10 cellular contexts compared by ENCODE assay signal in the genomic region with DNA sequence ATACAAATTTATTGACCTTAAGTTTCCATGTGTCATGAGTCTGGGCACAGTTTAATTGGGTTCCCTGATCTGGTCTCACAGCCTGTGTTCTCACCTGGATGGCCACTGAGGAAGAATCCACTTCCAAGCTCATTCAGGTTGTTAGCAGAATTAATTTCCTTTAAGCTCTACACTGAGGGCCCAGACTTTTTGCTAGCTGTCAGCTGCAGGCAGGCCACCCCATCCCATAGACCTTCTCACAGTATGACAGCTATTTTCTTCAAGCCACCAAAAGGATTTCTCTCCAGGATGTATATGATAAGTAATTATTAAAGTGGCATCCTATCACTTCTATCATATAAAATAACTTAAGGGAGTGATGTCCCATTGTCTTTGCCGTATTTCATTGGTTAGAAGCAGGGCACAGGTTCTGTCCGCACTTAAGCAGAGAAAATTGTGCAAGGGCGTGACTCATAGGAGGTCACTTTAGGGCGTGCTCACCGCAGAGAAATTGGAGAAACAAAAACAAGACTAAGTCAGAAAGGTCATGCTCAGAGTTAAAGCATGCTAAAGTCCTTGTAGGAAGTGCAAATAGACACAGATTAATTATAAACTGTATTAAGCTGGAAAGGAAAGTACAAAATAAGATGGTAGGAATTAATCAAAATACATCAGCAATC.
DNase-seq lines count a peak whose midpoint lies in the region; ATAC-seq, FAIRE-seq and TF ChIP-seq lines count a peak whose summit lies in the region.
"Had no signal": no experiment of that assay in that cellular context is flagged by ENCODE, and none has a peak within 500 bp of the region (broad histone marks: within the 10 kb centered on the region; RNA-seq: fewer than 3 reads in every experiment).

No MANE protein-coding gene starts in this region.

- H3K27ac Mint-ChIP-seq in type B pancreatic cell: no peak overlapping the region
- H3K27ac Mint-ChIP-seq: natural killer cell had no signal

- no peaks in the 10 kb centered on the region for H3K9me3 ChIP-seq in endothelial cell of umbilical vein (replicated peaks; ENCODE audit: control insufficient read depth, insufficient read depth, low read length)

- H3K36me3 ChIP-seq in endothelial cell of umbilical vein (ENCODE audit: control insufficient read depth in 2 of 2, extremely low read depth in 1 of 2, insufficient read depth in 2 of 2, low read length in 2 of 2): no peaks in the 10 kb centered on the region

- no peak overlapping the region for H2AFZ ChIP-seq in endothelial cell of umbilical vein (ENCODE audit: low read depth, low read length)

- FAIRE-seq in endothelial cell of umbilical vein (lab: Jason Lieb, UNC): peak; percentile 78

- H3K4me1 Mint-ChIP-seq in type B pancreatic cell (ENCODE audit: unreplicated experiment): peaks cover 6% of the 10 kb centered on the region
- H3K4me1 Mint-ChIP-seq: natural killer cell had no signal

- peak overlapping the region; percentile 26 for H3K27ac ChIP-seq in endothelial cell of umbilical vein (ENCODE audit: insufficient read depth, low read depth, low read length)

- no peak overlapping the region for H3K9ac ChIP-seq in endothelial cell of umbilical vein (replicated peaks; ENCODE audit: extremely low read depth, insufficient read depth, low read length)

- H3K4me3 Mint-ChIP-seq in type B pancreatic cell: no peak overlapping the region
- H3K4me3 Mint-ChIP-seq: natural killer cell had no signal

- BruUV-seq in endothelial cell of umbilical vein (replicated peaks; lab: Mats Ljungman, UMichigan): no TSS peak

- TF ChIP-seq CTCF in endothelial cell of umbilical vein (IDR thresholded peaks at IDR 0.05; ENCODE audit: extremely low read depth in 1 of 2, insufficient read depth in 1 of 2, low read depth in 1 of 2, low read length in 2 of 2): no peak
- TF ChIP-seq CTCF in omental fat pad (IDR thresholded peaks at IDR 0.05): no peak
- TF ChIP-seq CTCF in type B pancreatic cell (conservative IDR thresholded peaks at IDR 0.05): no peak

- H3K4me3 ChIP-seq in endothelial cell of umbilical vein (replicated peaks in 1 of 3; ENCODE audit: insufficient read depth in 1 of 3, low read depth in 1 of 3, low read length in 3 of 3): no peak overlapping the region

- no peak for TF ChIP-seq POLR2A in endothelial cell of umbilical vein (IDR thresholded peaks at IDR 0.05; ENCODE audit: low read depth, low read length)

- H3K4me1 ChIP-seq in endothelial cell of umbilical vein (ENCODE audit: control insufficient read depth, extremely low read depth, insufficient read depth, low read length): peaks cover 33% of the 10 kb centered on the region

- H3K27me3 Mint-ChIP-seq in type B pancreatic cell: no peaks in the 10 kb centered on the region

- no peaks in the 10 kb centered on the region for H3K36me3 Mint-ChIP-seq in type B pancreatic cell
- H3K36me3 Mint-ChIP-seq: natural killer cell had no signal

- CTCF ChIA-PET in endothelial cell of umbilical vein (lab: Charles Lee): interaction anchor here (0.8 to 2.5 kb wide), 4 partner anchors 29 to 114 kb away, joined by 3 to 8 read pairs (median 4); no protein-coding TSS in a partner anchor

- no peaks in the 10 kb centered on the region for H4K20me1 ChIP-seq in endothelial cell of umbilical vein (replicated peaks; ENCODE audit: control insufficient read depth, extremely low read depth, insufficient read depth, low read length)

- H3K9me1 ChIP-seq in endothelial cell of umbilical vein (replicated peaks; ENCODE audit: control insufficient read depth, extremely low read depth, insufficient read depth, low read length): peaks cover 2% of the 10 kb centered on the region

- dilution Hi-C loops in endothelial cell of umbilical vein (cut with MboI; ENCODE audit: extremely low pct_ligation_motif_present, low sequenced_read_pairs): no loop called here

- H3K27me3 ChIP-seq in endothelial cell of umbilical vein (ENCODE audit: control insufficient read depth in 2 of 2, insufficient read depth in 2 of 2, low read length in 2 of 2): no peaks in the 10 kb centered on the region

- H3K79me2 ChIP-seq in endothelial cell of umbilical vein (ENCODE audit: control insufficient read depth, insufficient read depth, low read length): no peaks in the 10 kb centered on the region

- intact Hi-C loops in endothelial cell of umbilical vein (cut with micrococcal nuclease): loop anchor here (5.0 to 10.0 kb wide), 2 partner anchors 34 to 364 kb away; no protein-coding TSS in a partner anchor

- POLR2A ChIA-PET in endothelial cell of umbilical vein (lab: Charles Lee): no interaction called here

- no peaks in the 10 kb centered on the region for H3K9me3 Mint-ChIP-seq in type B pancreatic cell
- H3K9me3 Mint-ChIP-seq: natural killer cell had no signal

- ATAC-seq in omental fat pad (ENCODE audit: low FRiP score) (peak; percentile 90), HG03159 (IDR thresholded peaks at IDR 0.05; ENCODE audit: unreplicated experiment) (no peak)

- peak overlapping the region; percentile 66 for H3K4me2 ChIP-seq in endothelial cell of umbilical vein (ENCODE audit: insufficient read depth, low read length)

- DNase-seq in Daoy (ENCODE audit: low read depth) (peak; percentile 94), OCI-M1 (lab: John Stamatoyannopoulos, UW) (peak; percentile 11), endothelial cell of umbilical vein (ENCODE audit: low read depth, low spot score) (peak; percentile 80), omental fat pad (ENCODE audit: low spot score) (peak; percentile 58), NCI-H748 treated with DMSO at 0.1 percent for 48 hours (lab: John Stamatoyannopoulos, UW) (no peak), type B pancreatic cell (ENCODE audit: extremely low spot score, unreplicated experiment) (no peak), D341Med (ENCODE audit: low spot score) (no peak)
- DNase-seq: activated T-cell treated with anti-CD3 and anti-CD28 coated beads, Interleukin-2, amount 50 U/mL, for 1 hour; natural killer cell had no signal

TF ChIP-seq in endothelial cell of umbilical vein, 7 proteins besides CTCF, POLR2A, EP300 and RAD21:
- TF ChIP-seq GATA2 (IDR thresholded peaks at IDR 0.05; ENCODE audit: insufficient read depth, insufficient read length, low read depth, low read length) (no peak), EZH2 (IDR thresholded peaks at IDR 0.05; ENCODE audit: borderline replicate concordance, low read depth, low read length, severe bottlenecking) (no peak), MYC (IDR thresholded peaks at IDR 0.05; ENCODE audit: low read depth, low read length) (no peak), JUN (IDR thresholded peaks at IDR 0.05; ENCODE audit: borderline replicate concordance, insufficient read depth, insufficient read length, low read depth) (peak; percentile 36), FOS (IDR thresholded peaks at IDR 0.05; ENCODE audit: borderline replicate concordance, insufficient read depth, low read length) (peak; percentile 75)

Comparison
In these comparisons a context has a peak if more than half of its experiments do, and no peak if none do; other contexts are left out.
1. DNase-seq: peak in Daoy (single experiment), OCI-M1 (single experiment), endothelial cell of umbilical vein (single experiment) and omental fat pad (single experiment); none in NCI-H748 treated with DMSO at 0.1 percent for 48 hours (single experiment), type B pancreatic cell (single experiment) and D341Med (single experiment).